ENCODE assay signal across 28 cellular contexts in genomic region chr1:50189369-50189768, GRCh38.
"Had no signal": no experiment of that assay in that cellular context is flagged by ENCODE, and none has a peak within 500 bp of the region (broad histone marks: within the 10 kb centered on the region; RNA-seq: fewer than 3 reads in every experiment).

No MANE protein-coding gene starts in this region.

- H3K27ac Mint-ChIP-seq: activated CD4-positive, alpha-beta T cell treated with anti-CD3 and anti-CD28 coated beads, Interleukin-2, amount 10 ng/mL, durations not matched to agents 7 days and 5 days; activated CD8-positive, alpha-beta T cell treated with anti-CD3 and anti-CD28 coated beads for 36 hours; activated naive CD8-positive, alpha-beta T cell; activated T-helper 17 cell treated with anti-CD3 and anti-CD28 coated beads, Interleukin-2, amount 50 U/mL, for 72 hours; dendritic cell treated with granulocyte-macrophage colony-stimulating factor and Interleukin-4, amounts not matched to agents 40 ng/mL and 50 ng/mL, for 4 days; T-cell; T-helper 1 cell treated with Interleukin-12 subunit alpha and Interleukin-12 subunit beta and Interleukin-4 antibody, amounts not matched to agents 30 μg/mL and 1 μg/mL, for 36 hours had no signal

- DNase-seq: activated CD4-positive, alpha-beta T cell treated with anti-CD3 and anti-CD28 coated beads for 1 hour; activated CD4-positive, alpha-beta T cell treated with anti-CD3 and anti-CD28 coated beads for 4 hours; activated CD4-positive, alpha-beta T cell treated with anti-CD3 and anti-CD28 coated beads, Interleukin-2, amount 10 ng/mL, durations not matched to agents 7 days and 5 days; activated CD4-positive, alpha-beta T cell treated with anti-CD3 and anti-CD28 coated beads, Interleukin-2, amount 50 U/mL, for 4 hours; activated CD8-positive, alpha-beta memory T cell treated with anti-CD3 and anti-CD28 coated beads for 24 hours; activated CD8-positive, alpha-beta T cell treated with anti-CD3 and anti-CD28 coated beads for 36 hours; activated effector memory CD4-positive, alpha-beta T cell treated with Interleukin-2 at 50 U/mL for 16 hours; activated gamma-delta T cell treated with Interleukin-2 at 50 U/mL for 16 hours; activated naive CD4-positive, alpha-beta T cell treated with anti-CD3 and anti-CD28 coated beads, Interleukin-2, amount 50 U/mL, for 16 hours; activated naive CD4-positive, alpha-beta T cell treated with Interleukin-2 at 50 U/mL for 16 hours; activated T-cell treated with anti-CD3 and anti-CD28 coated beads, Interleukin-2, amount 50 U/mL, for 4 hours; amniotic stem cell; anterior cingulate cortex; brain microvascular endothelial cell; dorsolateral prefrontal cortex; effector memory CD4-positive, alpha-beta T cell; esophagus squamous epithelium; foreskin melanocyte; head of caudate nucleus; T-cell had no signal

- H3K9me3 ChIP-seq: esophagus squamous epithelium, gastroesophageal sphincter had no signal

- H3K4me1 ChIP-seq: esophagus squamous epithelium, gastroesophageal sphincter had no signal

- H3K4me1 Mint-ChIP-seq: activated CD4-positive, alpha-beta T cell treated with anti-CD3 and anti-CD28 coated beads, Interleukin-2, amount 10 ng/mL, durations not matched to agents 7 days and 5 days; activated T-helper 17 cell treated with anti-CD3 and anti-CD28 coated beads, Interleukin-2, amount 50 U/mL, for 72 hours; central memory CD8-positive, alpha-beta T cell; T-cell had no signal

- ATAC-seq: activated CD8-positive, alpha-beta T cell treated with anti-CD3 and anti-CD28 coated beads for 36 hours; activated T-cell treated with anti-CD3 and anti-CD28 coated beads, Interleukin-2, amount 50 U/mL, for 4 hours; activated T-helper 17 cell treated with anti-CD3 and anti-CD28 coated beads, Interleukin-2, amount 50 U/mL, for 72 hours; gastroesophageal sphincter; T-cell had no signal

- H3K36me3 Mint-ChIP-seq: activated naive CD8-positive, alpha-beta T cell; T-cell had no signal

- H3K4me3 Mint-ChIP-seq: activated CD4-positive, alpha-beta T cell treated with anti-CD3 and anti-CD28 coated beads, Interleukin-2, amount 10 ng/mL, durations not matched to agents 7 days and 5 days; activated CD8-positive, alpha-beta T cell treated with anti-CD3 and anti-CD28 coated beads for 36 hours; activated naive CD8-positive, alpha-beta T cell; activated T-cell treated with anti-CD3 and anti-CD28 coated beads, Interleukin-2, amount 50 U/mL, for 4 hours; activated T-helper 17 cell treated with anti-CD3 and anti-CD28 coated beads, Interleukin-2, amount 50 U/mL, for 72 hours; central memory CD8-positive, alpha-beta T cell; dendritic cell treated with granulocyte-macrophage colony-stimulating factor and Interleukin-4, amounts not matched to agents 40 ng/mL and 50 ng/mL, for 4 days; T-cell; T-helper 1 cell treated with Interleukin-12 subunit alpha and Interleukin-12 subunit beta and Interleukin-4 antibody, amounts not matched to agents 30 μg/mL and 1 μg/mL, for 36 hours had no signal

- H3K4me3 ChIP-seq: coronary artery, dorsolateral prefrontal cortex, esophagus squamous epithelium, gastroesophageal sphincter had no signal

- H3K27me3 ChIP-seq: brain microvascular endothelial cell, esophagus squamous epithelium had no signal

- H3K36me3 ChIP-seq: brain microvascular endothelial cell, esophagus squamous epithelium, gastroesophageal sphincter had no signal

- H3K27me3 Mint-ChIP-seq: activated CD8-positive, alpha-beta T cell treated with anti-CD3 and anti-CD28 coated beads for 36 hours; activated naive CD8-positive, alpha-beta T cell; dendritic cell treated with granulocyte-macrophage colony-stimulating factor and Interleukin-4, amounts not matched to agents 40 ng/mL and 50 ng/mL, for 4 days had no signal

- H3K9me3 Mint-ChIP-seq: activated CD4-positive, alpha-beta T cell treated with anti-CD3 and anti-CD28 coated beads, Interleukin-2, amount 10 ng/mL, durations not matched to agents 7 days and 5 days; activated CD8-positive, alpha-beta T cell treated with anti-CD3 and anti-CD28 coated beads for 36 hours; activated T-cell treated with anti-CD3 and anti-CD28 coated beads, Interleukin-2, amount 50 U/mL, for 4 hours; activated T-helper 17 cell treated with anti-CD3 and anti-CD28 coated beads, Interleukin-2, amount 50 U/mL, for 72 hours; central memory CD8-positive, alpha-beta T cell; dendritic cell treated with granulocyte-macrophage colony-stimulating factor and Interleukin-4, amounts not matched to agents 40 ng/mL and 50 ng/mL, for 4 days; T-cell; T-helper 1 cell treated with Interleukin-12 subunit alpha and Interleukin-12 subunit beta and Interleukin-4 antibody, amounts not matched to agents 30 μg/mL and 1 μg/mL, for 36 hours had no signal

- H3K27ac ChIP-seq: brain microvascular endothelial cell, coronary artery, dorsolateral prefrontal cortex, epithelial cell of prostate, esophagus squamous epithelium, gastroesophageal sphincter had no signal
